In the genomic region with DNA sequence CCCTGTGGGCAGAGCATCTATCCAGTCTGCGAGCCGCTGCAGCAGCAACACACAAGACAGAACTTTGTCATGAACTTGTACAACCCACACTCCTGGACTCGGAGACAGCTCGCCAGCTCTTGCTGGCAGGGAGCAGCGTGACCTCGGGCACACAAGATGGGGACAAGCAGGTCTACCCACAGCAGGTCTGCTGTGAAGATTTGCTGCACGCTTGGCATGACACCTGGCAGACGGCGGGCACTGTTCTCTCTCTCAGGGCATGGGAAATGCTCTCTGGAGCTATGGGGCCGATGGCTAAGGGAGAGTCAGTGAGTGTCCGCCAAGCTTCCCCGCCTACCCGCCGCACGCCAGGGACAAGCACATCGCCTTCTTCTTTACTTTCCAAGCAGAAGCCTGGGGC, we compare ENCODE assay signal across 13 cellular contexts.
DNase-seq lines count a peak whose midpoint lies in the region; ATAC-seq, FAIRE-seq and TF ChIP-seq lines count a peak whose summit lies in the region.
"Had no signal": no experiment of that assay in that cellular context is flagged by ENCODE, and none has a peak within 500 bp of the region (broad histone marks: within the 10 kb centered on the region; RNA-seq: fewer than 3 reads in every experiment).

No MANE protein-coding gene starts in this region.

- H3K9me3 Mint-ChIP-seq in activated naive CD4-positive, alpha-beta T cell treated with anti-CD3 and anti-CD28 coated beads, Interleukin-2, amount 10 ng/mL, durations not matched to agents 7 days and 5 days, result no peaks in the 10 kb centered on the region
- no peaks in the 10 kb centered on the region for H3K9me3 Mint-ChIP-seq in nephron progenitor cell
- H3K9me3 Mint-ChIP-seq: neural crest cell had no signal

- no peak for FAIRE-seq in small intestine (lab: Jason Lieb, UNC)

- H3K4me1 ChIP-seq in spleen, result peaks cover 20 to 90% (median 60%) of the 10 kb centered on the region in 6 donors
- H3K4me1 ChIP-seq in small intestine (ENCODE audit: control insufficient read depth in 2 of 2, insufficient read depth in 1 of 2, low read depth in 1 of 2, low read length in 1 of 2), result peaks cover 3 to 4% of the 10 kb centered on the region in 2 donors
- H3K4me1 ChIP-seq in tibial nerve, result peaks cover 0 to 42% (median 29%) of the 10 kb centered on the region in 4 donors
- H3K4me1 ChIP-seq: HAP-1 had no signal

- TF ChIP-seq POLR2A in spleen (IDR thresholded peaks at IDR 0.05), result no peak
- no peak for TF ChIP-seq POLR2A in tibial nerve (IDR thresholded peaks at IDR 0.05)

- H3K4me3 ChIP-seq in H7 (ENCODE audit: insufficient read depth, low read depth, low read length), result no peak overlapping the region
- no peak overlapping the region for H3K4me3 ChIP-seq in spleen
- H3K4me3 ChIP-seq in small intestine (ENCODE audit: low read depth in 1 of 2, low read length in 2 of 2), result no peak overlapping the region
- H3K4me3 ChIP-seq in tibial nerve, result no peak overlapping the region
- H3K4me3 ChIP-seq: HAP-1 had no signal

- peaks cover 57% of the 10 kb centered on the region for H3K36me3 Mint-ChIP-seq in activated naive CD4-positive, alpha-beta T cell treated with anti-CD3 and anti-CD28 coated beads, Interleukin-2, amount 10 ng/mL, durations not matched to agents 7 days and 5 days
- H3K36me3 Mint-ChIP-seq in nephron progenitor cell (ENCODE audit: low read depth), result peaks cover 5% of the 10 kb centered on the region

- intact Hi-C loops in left cardiac atrium (cut with DNase I) (loop anchor here (5.0 kb wide), 2 partner anchors 99 to 189 kb away; a partner anchor contains a TSS), spleen (cut with DNase I; ENCODE audit: low total_unique reads) (no loop called here)

- H3K27me3 Mint-ChIP-seq in activated naive CD4-positive, alpha-beta T cell treated with anti-CD3 and anti-CD28 coated beads, Interleukin-2, amount 10 ng/mL, durations not matched to agents 7 days and 5 days, result peaks cover 4% of the 10 kb centered on the region
- H3K27me3 Mint-ChIP-seq in nephron progenitor cell (ENCODE audit: low read depth, poor library complexity), result peaks cover 17% of the 10 kb centered on the region

- CTCF ChIA-PET in activated naive CD4-positive, alpha-beta T cell treated with anti-CD3 and anti-CD28 coated beads, Interleukin-2, amount 10 ng/mL, durations not matched to agents 7 days and 5 days (lab: Charles Lee), result interaction anchor here (1.0 to 1.6 kb wide), 3 partner anchors 12 to 190 kb away, joined by 3 read pairs; no protein-coding TSS in a partner anchor

- peak in 1 of 2 donors; percentile 60 for TF ChIP-seq EP300 in tibial nerve (IDR thresholded peaks at IDR 0.05)

- no peak for ATAC-seq in left cardiac atrium
- ATAC-seq: Panc1 had no signal

- TF ChIP-seq CTCF in spleen (IDR thresholded peaks at IDR 0.05 in 8 of 11, conservative IDR thresholded peaks at IDR 0.05 in 3 of 11) (no peak), nephron progenitor cell (IDR thresholded peaks at IDR 0.05) (no peak), tibial nerve (IDR thresholded peaks at IDR 0.05) (no peak)

- H3K27me3 ChIP-seq in H7 (ENCODE audit: control insufficient read depth, insufficient read depth, low read length) (no peaks in the 10 kb centered on the region), spleen (replicated peaks in 1 of 7) (no peaks in the 10 kb centered on the region), small intestine (ENCODE audit: control insufficient read depth in 2 of 2, insufficient read depth in 2 of 2, low read length in 2 of 2) (no peaks in the 10 kb centered on the region), tibial nerve (no peaks in the 10 kb centered on the region)
- H3K27me3 ChIP-seq: BE2C had no signal

- H3K27ac ChIP-seq in spleen (peak overlapping the region in 3 of 8 donors; percentile 46 to 62 (median 47)), small intestine (ENCODE audit: low read depth in 1 of 2, low read length in 1 of 2) (no peak overlapping the region), tibial nerve (peak overlapping the region in 2 of 4 donors; percentile 85 to 86)

- DNase-seq in H7, result peak; percentile 17
- no peak for DNase-seq in activated naive CD4-positive, alpha-beta T cell treated with anti-CD3 and anti-CD28 coated beads, Interleukin-2, amount 10 ng/mL, durations not matched to agents 7 days and 5 days
- DNase-seq in left cardiac atrium, result peak; percentile 19
- peak; percentile 66 for DNase-seq in spleen
- DNase-seq in small intestine, result no peak
- DNase-seq in nephron progenitor cell, result no peak
- no peak for DNase-seq in stimulated activated CD4-positive, alpha-beta T cell treated with anti-CD3 and anti-CD28 coated beads, Interleukin-4, amount 100 ng/mL, for 4 hours
- DNase-seq in tibial nerve (ENCODE audit: low spot score in 2 of 2), result no peak
- DNase-seq: stimulated activated naive CD4-positive, alpha-beta T cell had no signal

- H3K27ac Mint-ChIP-seq in activated naive CD4-positive, alpha-beta T cell treated with anti-CD3 and anti-CD28 coated beads, Interleukin-2, amount 10 ng/mL, durations not matched to agents 7 days and 5 days, result peak overlapping the region; percentile 37
- no peak overlapping the region for H3K27ac Mint-ChIP-seq in nephron progenitor cell

- H3K36me3 ChIP-seq in H7 (replicated peaks; ENCODE audit: control insufficient read depth, insufficient read depth, low read length) (no peaks in the 10 kb centered on the region), spleen (peaks cover 3 to 94% (median 72%) of the 10 kb centered on the region in 6 donors), small intestine (ENCODE audit: control insufficient read depth in 2 of 2, insufficient read depth in 2 of 2, low read length in 2 of 2) (no peaks in the 10 kb centered on the region), tibial nerve (peaks cover 0 to 77% (median 6%) of the 10 kb centered on the region in 3 donors)
- H3K36me3 ChIP-seq: BE2C, HAP-1 had no signal

- peaks cover 54% of the 10 kb centered on the region for H3K4me1 Mint-ChIP-seq in activated naive CD4-positive, alpha-beta T cell treated with anti-CD3 and anti-CD28 coated beads, Interleukin-2, amount 10 ng/mL, durations not matched to agents 7 days and 5 days
- H3K4me1 Mint-ChIP-seq in nephron progenitor cell, result peaks cover 20% of the 10 kb centered on the region

- 87 to 95% (median 91%) methylated on average over 16 of the region's 16 CpGs for WGBS in spleen, 5 donors
- WGBS in small intestine, 3 donors, result 89 to 95% (median 94%) methylated on average over 16 of the region's 16 CpGs
- 85 to 92% methylated on average over 10 to 16 of the region's 16 CpGs for WGBS in tibial nerve, 2 donors

- H3K4me3 Mint-ChIP-seq in activated naive CD4-positive, alpha-beta T cell treated with anti-CD3 and anti-CD28 coated beads, Interleukin-2, amount 10 ng/mL, durations not matched to agents 7 days and 5 days, result no peak overlapping the region
- no peak overlapping the region for H3K4me3 Mint-ChIP-seq in nephron progenitor cell
- H3K4me3 Mint-ChIP-seq: neural crest cell had no signal

- H3K9me3 ChIP-seq in spleen (no peaks in the 10 kb centered on the region), small intestine (ENCODE audit: control insufficient read depth, low read depth) (no peaks in the 10 kb centered on the region), tibial nerve (no peaks in the 10 kb centered on the region)
- H3K9me3 ChIP-seq: BE2C, HAP-1 had no signal

Comparison
In these comparisons a context has a peak if more than half of its experiments do, and no peak if none do; other contexts are left out.
1. DNase-seq: peak in H7 (single experiment), left cardiac atrium (single experiment) and spleen (single experiment); none in activated naive CD4-positive, alpha-beta T cell treated with anti-CD3 and anti-CD28 coated beads, Interleukin-2, amount 10 ng/mL, durations not matched to agents 7 days and 5 days (single experiment), small intestine (single experiment), nephron progenitor cell (single experiment), stimulated activated CD4-positive, alpha-beta T cell treated with anti-CD3 and anti-CD28 coated beads, Interleukin-4, amount 100 ng/mL, for 4 hours (0 of 2) and tibial nerve (0 of 2).